ENCODE assay signal across 21 cellular contexts in genomic region chr14:54931598-54932340, GRCh38. TPM values are rescaled to one million over a fixed set of nuclear protein-coding genes. Genes with fewer than 3 reads are reported as not detected.
DNase-seq lines count a peak whose midpoint lies in the region; ATAC-seq, FAIRE-seq and TF ChIP-seq lines count a peak whose summit lies in the region.
"Had no signal": no experiment of that assay in that cellular context is flagged by ENCODE, and none has a peak within 500 bp of the region (broad histone marks: within the 10 kb centered on the region; RNA-seq: fewer than 3 reads in every experiment).

No MANE protein-coding gene starts in this region.

- POLR2A ChIA-PET in SK-N-SH (lab: Yijun Ruan, JAX): interaction anchor here (0.5 to 1.6 kb wide), 3 partner anchors 9 to 29 kb away, joined by 3 read pairs; partner anchors contain the start of gene GCH1

- no peak overlapping the region for H3K9ac ChIP-seq in SK-N-SH
- H3K9ac ChIP-seq: BLaER1 had no signal

- FAIRE-seq in HTR-8/SVneo (lab: Jason Lieb, UNC) (peak; percentile 74), urothelium cell line (lab: Jason Lieb, UNC) (peak; percentile 65)
- FAIRE-seq: D721Med, GM12878, GM19239 had no signal

- H2AFZ ChIP-seq in SK-N-SH (ENCODE audit: low read depth): no peak overlapping the region
- H2AFZ ChIP-seq: GM23338 had no signal

- CTCF ChIA-PET in SK-N-SH (lab: Yijun Ruan, JAX): interaction anchor here (0.8 to 3.2 kb wide), 3 partner anchors 29 to 126 kb away, joined by 4 to 11 read pairs (median 4); partner anchors contain the start of gene GCH1

- H3K36me3 ChIP-seq in CD4-positive, CD25-positive, alpha-beta regulatory T cell (ENCODE audit: control insufficient read depth, insufficient read depth, low read length): no peaks in the 10 kb centered on the region
- no peaks in the 10 kb centered on the region for H3K36me3 ChIP-seq in SK-N-SH (replicated peaks in 1 of 2; ENCODE audit: control insufficient read depth in 1 of 2, insufficient read depth in 2 of 2, low read length in 1 of 2)

- H3K79me2 ChIP-seq in SK-N-SH (ENCODE audit: insufficient read depth): no peaks in the 10 kb centered on the region

- H3K4me3 ChIP-seq in CD4-positive, CD25-positive, alpha-beta regulatory T cell (ENCODE audit: low read depth, low read length): no peak overlapping the region
- no peak overlapping the region for H3K4me3 ChIP-seq in SK-N-SH (ENCODE audit: low read depth in 2 of 2, low read length in 1 of 2)
- H3K4me3 ChIP-seq: BLaER1, GM12878, GM23338 had no signal

- peaks cover 0 to 1% (median 0%) of the 10 kb centered on the region in 7 donors for H3K9me3 Mint-ChIP-seq in CD4-positive, CD25-positive, alpha-beta regulatory T cell
- H3K9me3 Mint-ChIP-seq in mesothelial cell of epicardium: no peaks in the 10 kb centered on the region
- H3K9me3 Mint-ChIP-seq: CD4-positive, alpha-beta T cell; CD8-positive, alpha-beta memory T cell; GM23338; H9; HFFc6 had no signal

- peak in 1 of 2 experiments; percentile 59; a peak in 1 of 4 replicates for TF ChIP-seq EP300 in SK-N-SH (IDR thresholded peaks at IDR 0.05; ENCODE audit: borderline replicate concordance in 1 of 2, low read depth in 1 of 2, low read length in 1 of 2)

- TF ChIP-seq CTCF in SK-N-SH (IDR thresholded peaks at IDR 0.05): no peak
- TF ChIP-seq CTCF in mesothelial cell of epicardium (IDR thresholded peaks at IDR 0.05; ENCODE audit: unreplicated experiment): no peak

- peaks cover 3 to 14% (median 8%) of the 10 kb centered on the region in 4 donors for H3K4me1 Mint-ChIP-seq in CD4-positive, CD25-positive, alpha-beta regulatory T cell
- no peaks in the 10 kb centered on the region for H3K4me1 Mint-ChIP-seq in mesothelial cell of epicardium
- H3K4me1 Mint-ChIP-seq: CD8-positive, alpha-beta memory T cell; GM23338; H9 had no signal

- 84% methylated on average over 3 of the region's 3 CpGs for WGBS in SK-N-SH (ENCODE audit: low lambda C conversion rate)

- H3K4me1 ChIP-seq in CD4-positive, CD25-positive, alpha-beta regulatory T cell (ENCODE audit: control insufficient read depth, insufficient read depth, low read length, poor library complexity, severe bottlenecking): no peaks in the 10 kb centered on the region
- H3K4me1 ChIP-seq in SK-N-SH (ENCODE audit: control insufficient read depth in 1 of 2, insufficient read depth in 2 of 2, low read depth in 1 of 2, low read length in 1 of 2): peaks cover 0 to 9% of the 10 kb centered on the region in 2 experiments; a peak in 2 of 4 replicates
- H3K4me1 ChIP-seq: BLaER1 had no signal

- H3F3A ChIP-seq in SK-N-SH (replicated peaks; ENCODE audit: insufficient read depth): peaks cover 3% of the 10 kb centered on the region

- no peaks in the 10 kb centered on the region for H3K27me3 Mint-ChIP-seq in CD4-positive, CD25-positive, alpha-beta regulatory T cell
- H3K27me3 Mint-ChIP-seq in mesothelial cell of epicardium (ENCODE audit: low read depth): no peaks in the 10 kb centered on the region
- H3K27me3 Mint-ChIP-seq: CD4-positive, alpha-beta T cell; CD8-positive, alpha-beta memory T cell had no signal

- H3K9me2 ChIP-seq in SK-N-SH: no peaks in the 10 kb centered on the region

- no peak overlapping the region for H3K4me3 Mint-ChIP-seq in CD4-positive, CD25-positive, alpha-beta regulatory T cell
- H3K4me3 Mint-ChIP-seq in mesothelial cell of epicardium: no peak overlapping the region
- H3K4me3 Mint-ChIP-seq: CD4-positive, alpha-beta T cell; CD8-positive, alpha-beta memory T cell; GM23338; H9; HFFc6 had no signal

- no peak overlapping the region for H3K4me2 ChIP-seq in SK-N-SH
- H3K4me2 ChIP-seq: BLaER1, GM23338 had no signal

- no peaks in the 10 kb centered on the region for H4K20me1 ChIP-seq in SK-N-SH (ENCODE audit: insufficient read depth)
- H4K20me1 ChIP-seq: BLaER1 had no signal

- no peak for DNase-seq in CD4-positive, CD25-positive, alpha-beta regulatory T cell
- DNase-seq in HTR-8/SVneo (ENCODE audit: insufficient read length, low spot score) (no peak), SK-N-SH (peak; percentile 41), urothelium cell line (ENCODE audit: low spot score) (no peak), anterior cingulate cortex (lab: John Stamatoyannopoulos, UW) (no peak), mesothelial cell of epicardium (ENCODE audit: low spot score in 2 of 2, unreplicated experiment in 2 of 2) (no peak)
- DNase-seq: CD4-positive, alpha-beta T cell; CD8-positive, alpha-beta memory T cell; DMS 273 treated with DMSO at 0.1 percent for 48 hours; EL; GDM1; H9; HFFc6 had no signal

- TF ChIP-seq RAD21 in SK-N-SH (IDR thresholded peaks at IDR 0.05; ENCODE audit: low read length): 0 out of 2 replicates have a peak, but pooled peaks have one; percentile 5

- H3K27me3 ChIP-seq in CD4-positive, CD25-positive, alpha-beta regulatory T cell (ENCODE audit: control insufficient read depth, insufficient read depth, low read length): no peaks in the 10 kb centered on the region
- H3K27me3 ChIP-seq in SK-N-SH (ENCODE audit: insufficient read depth): no peaks in the 10 kb centered on the region
- H3K27me3 ChIP-seq: BLaER1 had no signal

- peak overlapping the region in 2 of 3 donors; percentile 23 to 39 for H3K27ac Mint-ChIP-seq in CD4-positive, CD25-positive, alpha-beta regulatory T cell
- H3K27ac Mint-ChIP-seq in mesothelial cell of epicardium: no peak overlapping the region
- H3K27ac Mint-ChIP-seq: CD4-positive, alpha-beta T cell; CD8-positive, alpha-beta memory T cell; GM23338; H9; HFFc6 had no signal

- H3K9me3 ChIP-seq in CD4-positive, CD25-positive, alpha-beta regulatory T cell (ENCODE audit: control insufficient read depth in 2 of 2, low read length in 2 of 2): no peaks in the 10 kb centered on the region
- no peaks in the 10 kb centered on the region for H3K9me3 ChIP-seq in SK-N-SH
- H3K9me3 ChIP-seq: BLaER1 had no signal

- no peak for ATAC-seq in CD4-positive, CD25-positive, alpha-beta regulatory T cell (ENCODE audit: low read depth in 2 of 2)
- ATAC-seq in HG02588 (IDR thresholded peaks at IDR 0.05; ENCODE audit: unreplicated experiment): no peak
- ATAC-seq: GM12878, GM23338, HCT116 had no signal

- H3K27ac ChIP-seq in CD4-positive, CD25-positive, alpha-beta regulatory T cell (ENCODE audit: insufficient read depth, low read length, poor library complexity, severe bottlenecking): no peak overlapping the region
- H3K27ac ChIP-seq in SK-N-SH (ENCODE audit: low read depth in 2 of 2, low read length in 1 of 2): peak overlapping the region in 1 of 2 experiments; percentile 95; a peak in 2 of 4 replicates
- H3K27ac ChIP-seq: BLaER1, C4-2B had no signal

- no peaks in the 10 kb centered on the region for H3K36me3 Mint-ChIP-seq in CD4-positive, CD25-positive, alpha-beta regulatory T cell
- H3K36me3 Mint-ChIP-seq in mesothelial cell of epicardium: no peaks in the 10 kb centered on the region
- H3K36me3 Mint-ChIP-seq: CD8-positive, alpha-beta memory T cell had no signal

TF ChIP-seq in SK-N-SH, 30 proteins besides CTCF, POLR2A, EP300 and RAD21:
- TF ChIP-seq RCOR1 (IDR thresholded peaks at IDR 0.05; ENCODE audit: low read length) (peak; percentile 78), CHD2 (IDR thresholded peaks at IDR 0.05; ENCODE audit: low read length, partially characterized antibody) (peak; percentile 22), GABPA (IDR thresholded peaks at IDR 0.05; ENCODE audit: low read depth) (no peak), MXI1 (IDR thresholded peaks at IDR 0.05; ENCODE audit: low read depth, low read length) (peak; percentile 41; the same call in 1 of the 2 replicates), RFX5 (IDR thresholded peaks at IDR 0.05; ENCODE audit: low read length) (no peak), GATA2 (CRISPR knock-in tag; IDR thresholded peaks at IDR 0.05) (peak; percentile 43)
- TF ChIP-seq, protein P1, sequence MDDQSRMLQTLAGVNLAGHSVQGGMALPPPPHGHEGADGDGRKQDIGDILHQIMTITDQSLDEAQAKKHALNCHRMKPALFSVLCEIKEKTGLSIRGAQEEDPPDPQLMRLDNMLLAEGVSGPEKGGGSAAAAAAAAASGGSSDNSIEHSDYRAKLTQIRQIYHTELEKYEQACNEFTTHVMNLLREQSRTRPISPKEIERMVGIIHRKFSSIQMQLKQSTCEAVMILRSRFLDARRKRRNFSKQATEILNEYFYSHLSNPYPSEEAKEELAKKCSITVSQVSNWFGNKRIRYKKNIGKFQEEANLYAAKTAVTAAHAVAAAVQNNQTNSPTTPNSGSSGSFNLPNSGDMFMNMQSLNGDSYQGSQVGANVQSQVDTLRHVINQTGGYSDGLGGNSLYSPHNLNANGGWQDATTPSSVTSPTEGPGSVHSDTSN (IDR thresholded peaks at IDR 0.05): no peak
TF ChIP-seq in SK-N-SH: peak in this region for 4.

RNA-seq across cellular contexts. Expression of gene GCH1, which starts 29.1 kb away (rescaled TPM):
- 53.9 TPM for total RNA-seq in CD4-positive, CD25-positive, alpha-beta regulatory T cell
- polyA plus RNA-seq in CD4-positive, CD25-positive, alpha-beta regulatory T cell: 10 to 100 TPM; 41.8 to 63.0 (median 45.8) TPM
- 2.2 and 4.7 TPM in 2 replicates for polyA plus RNA-seq in SK-N-SH (2012; rRNA removed)
- polyA plus RNA-seq in SK-N-SH (2012; cell fraction: cytosol; rRNA removed): 4.7 and 6.0 TPM in 2 replicates
- polyA plus RNA-seq in SK-N-SH (2012; cell fraction: nucleus; rRNA removed): 2.1 and 2.9 TPM in 2 replicates
- 3.1 to 3.6 TPM (median 3.5 TPM) in 3 replicates for total RNA-seq in mesothelial cell of epicardium

Comparison
In these comparisons a context has a peak if more than half of its experiments do, and no peak if none do; other contexts are left out.
1. RNA of gene GCH1, which starts 29.1 kb away (total RNA-seq): 53.9 TPM in CD4-positive, CD25-positive, alpha-beta regulatory T cell (single experiment); 3.1 to 3.6 TPM in mesothelial cell of epicardium; every median in the first group is over 10 times any median in the second.